ENCODE assay signal across 8 cellular contexts in the genomic region with DNA sequence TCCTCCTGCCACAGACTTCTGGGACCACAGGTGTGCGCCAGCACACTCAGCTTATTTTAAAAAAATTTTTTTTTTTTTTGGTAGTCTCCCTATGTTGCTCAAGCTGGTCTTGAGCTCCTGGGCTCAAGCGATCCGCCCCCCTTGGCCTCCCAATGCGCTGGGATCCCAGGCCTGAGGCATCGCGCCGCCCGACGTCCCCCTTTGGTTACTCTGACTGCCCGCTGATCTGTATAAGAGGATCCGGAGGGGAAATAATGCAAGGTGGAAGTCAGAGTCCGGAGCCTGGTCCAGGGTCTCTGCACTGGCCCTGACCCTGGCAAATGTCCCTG. TPM values are rescaled to one million over a fixed set of nuclear protein-coding genes. Genes with fewer than 3 reads are reported as not detected.
DNase-seq lines count a peak whose midpoint lies in the region; TF ChIP-seq lines count a peak whose summit lies in the region.

No MANE protein-coding gene starts in this region.

- intact Hi-C loops in activated T-helper 2 cell treated with anti-CD3 and anti-CD28 coated beads, Interferon-gamma antibody, Interleukin-2, Interleukin-4, amounts not matched to agents 10 μg/mL and 5 μg/mL and 100 μg/mL, durations not matched to agents 14 hours and 24 hours and 36 hours (cut with micrococcal nuclease), result loop anchor here (1.0 to 2.0 kb wide), 5 partner anchors 40 to 123 kb away; partner anchors contain the start of genes TRAPPC2B, ZNF264, ZNF304 and ZNF460
- intact Hi-C loops in testis (cut with DNase I; ENCODE audit: low total_unique reads), result no loop called here

- H3K27ac ChIP-seq in testis, result peak overlapping the region; percentile 75 to 78

- H3K4me3 Mint-ChIP-seq in activated CD4-positive, alpha-beta T cell treated with anti-CD3 and anti-CD28 coated beads, Interleukin-2, amount 10 ng/mL, durations not matched to agents 7 days and 5 days, result peak overlapping the region; percentile 79
- H3K4me3 Mint-ChIP-seq in activated T-helper 2 cell treated with anti-CD3 and anti-CD28 coated beads, Interferon-gamma antibody, Interleukin-2, Interleukin-4, amounts not matched to agents 10 μg/mL and 5 μg/mL and 100 μg/mL, durations not matched to agents 14 hours and 24 hours and 36 hours (ENCODE audit: low read depth), result peak overlapping the region; percentile 92

- CTCF ChIA-PET in activated CD4-positive, alpha-beta T cell treated with anti-CD3 and anti-CD28 coated beads, Interleukin-2, amount 10 ng/mL, durations not matched to agents 7 days and 5 days (lab: Charles Lee), result interaction anchor here (0.7 kb wide), 1 partner anchor 48 kb away, joined by 3 read pairs; no protein-coding TSS in a partner anchor

- H3K9me3 Mint-ChIP-seq in activated CD4-positive, alpha-beta T cell treated with anti-CD3 and anti-CD28 coated beads, Interleukin-2, amount 10 ng/mL, durations not matched to agents 7 days and 5 days, result peaks cover 3% of the 10 kb centered on the region
- peaks cover 16% of the 10 kb centered on the region for H3K9me3 Mint-ChIP-seq in activated T-helper 2 cell treated with anti-CD3 and anti-CD28 coated beads, Interferon-gamma antibody, Interleukin-2, Interleukin-4, amounts not matched to agents 10 μg/mL and 5 μg/mL and 100 μg/mL, durations not matched to agents 14 hours and 24 hours and 36 hours

- H3K4me1 ChIP-seq in testis, result peaks cover 14% of the 10 kb centered on the region

- no peak for DNase-seq in activated CD4-positive, alpha-beta T cell treated with anti-CD3 and anti-CD28 coated beads, Interleukin-2, amount 10 ng/mL, durations not matched to agents 7 days and 5 days
- no peak for DNase-seq in activated CD4-positive, alpha-beta T cell treated with anti-CD3 and anti-CD28 coated beads, Interleukin-2, amount 50 U/mL, for 48 hours
- DNase-seq in activated T-helper 2 cell treated with anti-CD3 and anti-CD28 coated beads, Interferon-gamma antibody, Interleukin-2, Interleukin-4, amounts not matched to agents 10 μg/mL and 5 μg/mL and 100 μg/mL, durations not matched to agents 14 hours and 24 hours and 36 hours (ENCODE audit: low spot score), result no peak
- peak; percentile 11 for DNase-seq in iris pigment epithelial cell (ENCODE audit: low read depth)
- no peak for DNase-seq in testis
- DNase-seq in NCI-H1048 (lab: John Stamatoyannopoulos, UW), result no peak
- DNase-seq in stimulated activated CD4-positive, alpha-beta T cell treated with anti-CD3 and anti-CD28 coated beads, Interleukin-15, amount 100 ng/mL, for 24 hours, result no peak
- no peak for DNase-seq in DMS79 (lab: John Stamatoyannopoulos, UW)

- 11 to 54% methylated on average over 4 to 12 of the region's 12 CpGs for WGBS in testis, 2 donors

- H3K4me1 Mint-ChIP-seq in activated CD4-positive, alpha-beta T cell treated with anti-CD3 and anti-CD28 coated beads, Interleukin-2, amount 10 ng/mL, durations not matched to agents 7 days and 5 days, result peaks cover 24% of the 10 kb centered on the region
- H3K4me1 Mint-ChIP-seq in activated T-helper 2 cell treated with anti-CD3 and anti-CD28 coated beads, Interferon-gamma antibody, Interleukin-2, Interleukin-4, amounts not matched to agents 10 μg/mL and 5 μg/mL and 100 μg/mL, durations not matched to agents 14 hours and 24 hours and 36 hours (ENCODE audit: low read depth), result peaks cover 16% of the 10 kb centered on the region

- no peak for TF ChIP-seq CTCF in testis (IDR thresholded peaks at IDR 0.05)

- H3K27me3 Mint-ChIP-seq in activated CD4-positive, alpha-beta T cell treated with anti-CD3 and anti-CD28 coated beads, Interleukin-2, amount 10 ng/mL, durations not matched to agents 7 days and 5 days, result no peaks in the 10 kb centered on the region
- no peaks in the 10 kb centered on the region for H3K27me3 Mint-ChIP-seq in activated T-helper 2 cell treated with anti-CD3 and anti-CD28 coated beads, Interferon-gamma antibody, Interleukin-2, Interleukin-4, amounts not matched to agents 10 μg/mL and 5 μg/mL and 100 μg/mL, durations not matched to agents 14 hours and 24 hours and 36 hours (ENCODE audit: low read depth)

- peaks cover 22% of the 10 kb centered on the region for H3K36me3 Mint-ChIP-seq in activated CD4-positive, alpha-beta T cell treated with anti-CD3 and anti-CD28 coated beads, Interleukin-2, amount 10 ng/mL, durations not matched to agents 7 days and 5 days (ENCODE audit: low read depth)
- H3K36me3 Mint-ChIP-seq in activated T-helper 2 cell treated with anti-CD3 and anti-CD28 coated beads, Interferon-gamma antibody, Interleukin-2, Interleukin-4, amounts not matched to agents 10 μg/mL and 5 μg/mL and 100 μg/mL, durations not matched to agents 14 hours and 24 hours and 36 hours (ENCODE audit: low read depth), result peaks cover 24% of the 10 kb centered on the region

- H3K36me3 ChIP-seq in testis (ENCODE audit: low read depth, missing control alignments), result no peaks in the 10 kb centered on the region

- POLR2A ChIA-PET in activated CD4-positive, alpha-beta T cell treated with anti-CD3 and anti-CD28 coated beads, Interleukin-2, amount 10 ng/mL, durations not matched to agents 7 days and 5 days (lab: Charles Lee), result no interaction called here

- H3K27ac Mint-ChIP-seq in activated CD4-positive, alpha-beta T cell treated with anti-CD3 and anti-CD28 coated beads, Interleukin-2, amount 10 ng/mL, durations not matched to agents 7 days and 5 days, result peak overlapping the region; percentile 98
- peak overlapping the region; percentile 90 for H3K27ac Mint-ChIP-seq in activated T-helper 2 cell treated with anti-CD3 and anti-CD28 coated beads, Interferon-gamma antibody, Interleukin-2, Interleukin-4, amounts not matched to agents 10 μg/mL and 5 μg/mL and 100 μg/mL, durations not matched to agents 14 hours and 24 hours and 36 hours

- peak overlapping the region; percentile 78 to 93 for H3K4me3 ChIP-seq in testis

- no peak for TF ChIP-seq POLR2A in testis (IDR thresholded peaks at IDR 0.05)

- no peaks in the 10 kb centered on the region for H3K27me3 ChIP-seq in testis

- H3K9me3 ChIP-seq in testis, result no peaks in the 10 kb centered on the region

RNA-seq across cellular contexts. Expression of gene ZNF805, which starts 0.5 kb away (rescaled TPM):
- total RNA-seq in activated CD4-positive, alpha-beta T cell treated with anti-CD3 and anti-CD28 coated beads, Interleukin-2, amount 10 ng/mL, durations not matched to agents 7 days and 5 days, result 10 to 100 TPM; 10.9 to 11.2 TPM
- total RNA-seq in activated T-helper 2 cell treated with anti-CD3 and anti-CD28 coated beads, Interferon-gamma antibody, Interleukin-2, Interleukin-4, amounts not matched to agents 10 μg/mL and 5 μg/mL and 100 μg/mL, durations not matched to agents 14 hours and 24 hours and 36 hours, result 6.6 and 6.9 TPM in 2 replicates
- total RNA-seq in testis, result 10 to 100 TPM; 19.6 to 23.0 TPM
- polyA plus RNA-seq in testis (ENCODE audit: insufficient read depth, low read depth, low replicate concordance), result 6.8 TPM

RNA-seq across cellular contexts. Expression of gene AURKC, which starts 9.1 kb away (rescaled TPM):
- 1 to 10 TPM in 1 of 2 experiments, under 1 TPM in 1; 0.81 to 1.9 TPM for total RNA-seq in activated CD4-positive, alpha-beta T cell treated with anti-CD3 and anti-CD28 coated beads, Interleukin-2, amount 10 ng/mL, durations not matched to agents 7 days and 5 days
- total RNA-seq in activated T-helper 2 cell treated with anti-CD3 and anti-CD28 coated beads, Interferon-gamma antibody, Interleukin-2, Interleukin-4, amounts not matched to agents 10 μg/mL and 5 μg/mL and 100 μg/mL, durations not matched to agents 14 hours and 24 hours and 36 hours, result 0.16 TPM in 1 of 2 replicates, not detected in the other
- 10 to 100 TPM; 33.8 to 35.1 TPM for total RNA-seq in testis
- 109 TPM for polyA plus RNA-seq in testis (ENCODE audit: insufficient read depth, low read depth, low replicate concordance)

RNA-seq across cellular contexts. Expression of gene ZNF460, which starts 40.3 kb away (rescaled TPM):
- total RNA-seq in activated CD4-positive, alpha-beta T cell treated with anti-CD3 and anti-CD28 coated beads, Interleukin-2, amount 10 ng/mL, durations not matched to agents 7 days and 5 days, result 10 to 100 TPM; 41.3 to 45.0 TPM
- total RNA-seq in activated T-helper 2 cell treated with anti-CD3 and anti-CD28 coated beads, Interferon-gamma antibody, Interleukin-2, Interleukin-4, amounts not matched to agents 10 μg/mL and 5 μg/mL and 100 μg/mL, durations not matched to agents 14 hours and 24 hours and 36 hours, result 35.8 and 40.2 TPM in 2 replicates
- 10 to 100 TPM; 59.5 to 65.9 TPM for total RNA-seq in testis
- polyA plus RNA-seq in testis (ENCODE audit: insufficient read depth, low read depth, low replicate concordance), result 5.0 TPM

RNA-seq across cellular contexts. Expression of gene ZNF264, which starts 48.6 kb away (rescaled TPM):
- total RNA-seq in activated CD4-positive, alpha-beta T cell treated with anti-CD3 and anti-CD28 coated beads, Interleukin-2, amount 10 ng/mL, durations not matched to agents 7 days and 5 days, result 10 to 100 TPM; 30.9 to 37.4 TPM
- 16.5 and 18.0 TPM in 2 replicates for total RNA-seq in activated T-helper 2 cell treated with anti-CD3 and anti-CD28 coated beads, Interferon-gamma antibody, Interleukin-2, Interleukin-4, amounts not matched to agents 10 μg/mL and 5 μg/mL and 100 μg/mL, durations not matched to agents 14 hours and 24 hours and 36 hours
- total RNA-seq in testis, result 10 to 100 TPM; 47.6 to 48.3 TPM
- 28.7 TPM for polyA plus RNA-seq in testis (ENCODE audit: insufficient read depth, low read depth, low replicate concordance)

Comparison
In these comparisons a context has a peak if more than half of its experiments do, and no peak if none do; other contexts are left out.
1. RNA of gene AURKC, which starts 9.1 kb away (total RNA-seq): 33.8 to 35.1 TPM in testis; 0.81 to 1.9 TPM in activated CD4-positive, alpha-beta T cell treated with anti-CD3 and anti-CD28 coated beads, Interleukin-2, amount 10 ng/mL, durations not matched to agents 7 days and 5 days and 0.16 TPM in activated T-helper 2 cell treated with anti-CD3 and anti-CD28 coated beads, Interferon-gamma antibody, Interleukin-2, Interleukin-4, amounts not matched to agents 10 μg/mL and 5 μg/mL and 100 μg/mL, durations not matched to agents 14 hours and 24 hours and 36 hours; every median in the first group is over 10 times any median in the second.